24 cellular contexts compared by ENCODE assay signal in the genomic region with DNA sequence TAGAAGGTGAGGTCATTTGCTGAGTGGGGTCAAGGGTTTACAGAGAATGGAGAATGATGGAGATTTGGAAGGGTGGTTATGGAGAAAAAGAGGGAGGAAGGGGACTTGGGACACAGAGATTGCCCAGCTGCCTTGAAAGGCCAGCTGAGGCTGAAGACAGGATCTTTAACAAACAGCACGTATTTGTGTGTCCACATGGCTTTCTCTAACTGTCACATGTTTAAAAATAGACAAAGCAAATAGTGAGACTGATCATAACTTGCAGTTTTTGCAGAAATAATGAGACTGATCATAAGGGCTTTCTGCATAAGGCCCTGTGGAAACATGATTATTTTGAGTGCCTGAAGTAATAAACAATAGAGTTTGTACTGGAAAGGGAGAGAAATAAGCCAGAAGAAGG.
"Had no signal": no experiment of that assay in that cellular context is flagged by ENCODE, and none has a peak within 500 bp of the region (broad histone marks: within the 10 kb centered on the region; RNA-seq: fewer than 3 reads in every experiment).

No MANE protein-coding gene starts in this region.

- H3K9me3 Mint-ChIP-seq: naive thymus-derived CD8-positive, alpha-beta T cell; neural progenitor cell; stimulated activated naive CD8-positive, alpha-beta T cell treated with anti-CD3 and anti-CD28 coated beads, Interleukin-15, amount 100 ng/mL, for 72 hours had no signal

- H3K4me1 ChIP-seq: neural progenitor cell, pancreas, spleen, transverse colon had no signal

- H3K27ac Mint-ChIP-seq: naive thymus-derived CD8-positive, alpha-beta T cell; neural progenitor cell; progenitor cell of endocrine pancreas; stimulated activated naive B cell treated with anti-CD40 and anti-IgM and Interleukin-4, amounts not matched to agents 10 μg/mL and 1 μg/mL and 100 μg/mL, for 72 hours; stimulated activated naive CD8-positive, alpha-beta T cell treated with anti-CD3 and anti-CD28 coated beads, Interleukin-15, amount 100 ng/mL, for 72 hours had no signal

- H3K36me3 ChIP-seq: neural progenitor cell, pancreas, spleen, thoracic aorta, transverse colon had no signal

- H3K27me3 ChIP-seq: dorsolateral prefrontal cortex, hepatocyte, neural progenitor cell, pancreas, spleen, transverse colon had no signal

- H3K4me3 Mint-ChIP-seq: naive thymus-derived CD8-positive, alpha-beta T cell; neural progenitor cell; stimulated activated naive B cell treated with anti-CD40 and anti-IgM and Interleukin-4, amounts not matched to agents 10 μg/mL and 1 μg/mL and 100 μg/mL, for 72 hours; stimulated activated naive CD8-positive, alpha-beta T cell treated with anti-CD3 and anti-CD28 coated beads, Interleukin-15, amount 100 ng/mL, for 72 hours had no signal

- H3K4me3 ChIP-seq: dorsolateral prefrontal cortex, hepatocyte, lung, neural progenitor cell, pancreas, spleen, thoracic aorta, transverse colon had no signal

- H3K27ac ChIP-seq: dorsolateral prefrontal cortex, hepatocyte, neural progenitor cell, pancreas, spleen, thoracic aorta, transverse colon had no signal

- H3K9ac ChIP-seq: neural progenitor cell had no signal

- H3K4me1 Mint-ChIP-seq: stimulated activated naive CD8-positive, alpha-beta T cell treated with anti-CD3 and anti-CD28 coated beads, Interleukin-15, amount 100 ng/mL, for 72 hours had no signal

- DNase-seq: cortex of kidney; dorsolateral prefrontal cortex; effector CD8-positive, alpha-beta T cell; foreskin melanocyte; head of caudate nucleus; left colon; left ventricle myocardium superior; mesenchymal stem cell; naive thymus-derived CD8-positive, alpha-beta T cell; nucleus accumbens; pancreas; right cardiac atrium; spleen; stimulated activated CD4-positive, alpha-beta T cell treated with anti-CD3 and anti-CD28 coated beads, Interleukin-15, amount 100 ng/mL, for 24 hours; stimulated activated CD4-positive, alpha-beta T cell treated with anti-CD3 and anti-CD28 coated beads, Interleukin-1b, Interleukin-23, amount 100 ng/mL, for 48 hours; stimulated activated CD4-positive, alpha-beta T cell treated with anti-CD3 and anti-CD28 coated beads, Interleukin-4, amount 100 ng/mL, for 24 hours; stimulated activated naive B cell treated with anti-CD40 and anti-IgM and Interleukin-4, amounts not matched to agents 10 μg/mL and 1 μg/mL and 100 μg/mL, for 72 hours; stimulated activated naive CD8-positive, alpha-beta T cell treated with anti-CD3 and anti-CD28 coated beads, Interleukin-15, amount 100 ng/mL, for 72 hours; transverse colon had no signal

- H3K4me2 ChIP-seq: hepatocyte, neural progenitor cell had no signal

- H3K9me3 ChIP-seq: pancreas, spleen, thoracic aorta, transverse colon had no signal

- ATAC-seq: left colon; left ventricle myocardium superior; naive thymus-derived CD8-positive, alpha-beta T cell; pancreas; right cardiac atrium; stimulated activated naive B cell treated with anti-CD40 and anti-IgM and Interleukin-4, amounts not matched to agents 10 μg/mL and 1 μg/mL and 100 μg/mL, for 72 hours; stimulated activated naive CD8-positive, alpha-beta T cell treated with anti-CD3 and anti-CD28 coated beads, Interleukin-15, amount 100 ng/mL, for 72 hours had no signal

- H3K36me3 Mint-ChIP-seq: naive thymus-derived CD8-positive, alpha-beta T cell; neural progenitor cell had no signal

- H3K27me3 Mint-ChIP-seq: progenitor cell of endocrine pancreas; stimulated activated naive B cell treated with anti-CD40 and anti-IgM and Interleukin-4, amounts not matched to agents 10 μg/mL and 1 μg/mL and 100 μg/mL, for 72 hours; stimulated activated naive CD8-positive, alpha-beta T cell treated with anti-CD3 and anti-CD28 coated beads, Interleukin-15, amount 100 ng/mL, for 72 hours had no signal
